In the genomic region with DNA sequence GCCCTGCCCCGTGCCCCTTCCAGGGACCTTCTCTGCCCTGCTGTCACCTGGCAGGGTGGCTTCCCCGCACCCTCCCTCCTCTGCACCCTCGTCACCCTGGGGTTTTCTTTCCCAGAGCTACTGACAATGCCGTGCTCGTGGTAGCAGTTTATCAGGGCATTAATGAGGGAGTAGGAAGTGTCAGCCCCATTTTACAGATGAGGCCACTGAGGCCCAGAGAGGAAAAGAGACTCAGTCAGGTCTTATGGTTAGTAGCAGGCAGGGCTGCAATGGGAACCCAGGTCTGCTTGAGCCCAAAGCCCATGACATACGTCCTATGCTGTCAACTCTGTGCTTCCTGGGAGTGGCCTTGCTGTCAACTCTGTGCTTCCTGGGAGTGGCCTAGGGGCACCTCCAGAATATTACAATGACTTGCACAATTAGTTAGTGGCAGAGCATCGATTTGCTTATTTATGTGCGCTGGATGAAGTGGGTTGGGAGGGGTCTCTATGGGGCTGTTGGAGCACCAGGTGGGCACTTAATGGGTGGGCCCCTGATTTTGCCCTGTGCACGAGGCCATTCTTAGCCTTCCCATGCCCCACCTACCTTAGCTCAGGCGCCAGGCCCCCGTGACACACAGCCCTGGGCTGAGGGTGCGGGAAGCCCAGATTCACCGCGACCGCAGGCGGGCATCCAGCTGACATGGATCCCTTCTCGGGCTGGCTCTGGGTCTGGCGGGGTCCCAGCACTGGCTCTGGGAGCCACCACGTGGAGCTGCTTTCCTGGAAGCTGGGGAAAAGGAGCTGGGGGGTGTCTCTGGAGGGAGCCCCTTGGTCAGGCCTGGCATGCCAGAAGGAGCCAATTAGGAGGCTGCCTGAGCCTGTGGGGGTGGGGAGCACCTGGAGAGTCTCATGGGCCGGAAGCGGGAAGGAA, we compare ENCODE assay signal across 15 cellular contexts.
"Had no signal": no experiment of that assay in that cellular context is flagged by ENCODE, and none has a peak within 500 bp of the region (broad histone marks: within the 10 kb centered on the region; RNA-seq: fewer than 3 reads in every experiment).

No MANE protein-coding gene starts in this region.

- H3K4me3 ChIP-seq: ascending aorta, gastroesophageal sphincter, ovary, tibial nerve, vagina had no signal

- ATAC-seq: activated T-helper 17 cell treated with anti-CD3 and anti-CD28 coated beads, Interleukin-2, amount 50 U/mL, for 72 hours; gastroesophageal sphincter; left lobe of liver; stimulated activated naive B cell treated with anti-CD40 and anti-IgM and Interleukin-4, amounts not matched to agents 10 μg/mL and 1 μg/mL and 100 μg/mL, for 72 hours had no signal

- H3K9me3 ChIP-seq: ascending aorta, gastroesophageal sphincter, ovary, tibial nerve, vagina had no signal

- H3K27me3 ChIP-seq: ascending aorta, gastroesophageal sphincter, ovary, tibial nerve, vagina had no signal

- H3K27ac ChIP-seq: ascending aorta, epithelial cell of prostate, gastroesophageal sphincter, ovary, tibial nerve, vagina had no signal

- DNase-seq: activated B cell treated with CpG ODN at 0.5 μM for 24 hours; activated naive CD4-positive, alpha-beta T cell treated with Interleukin-2 at 50 U/mL for 16 hours; dermis blood vessel endothelial cell; islet precursor cell; ovary; stimulated activated CD4-positive, alpha-beta T cell treated with anti-CD3 and anti-CD28 coated beads, Interleukin-2, amount 100 ng/mL, for 48 hours; stimulated activated naive B cell treated with anti-CD40 and anti-IgM and Interleukin-4, amounts not matched to agents 10 μg/mL and 1 μg/mL and 100 μg/mL, for 72 hours; T-helper 1 cell had no signal

- H3K36me3 ChIP-seq: ascending aorta, ovary, vagina had no signal
